In genomic region chr20:49215232-49215631, GRCh38 we compare ENCODE assay signal across 9 cellular contexts.
"Had no signal": no experiment of that assay in that cellular context is flagged by ENCODE, and none has a peak within 500 bp of the region (broad histone marks: within the 10 kb centered on the region; RNA-seq: fewer than 3 reads in every experiment).

No MANE protein-coding gene starts in this region.

- H3K4me3 Mint-ChIP-seq: HFFc6 had no signal

- H2AFZ ChIP-seq: GM23248 had no signal

- ATAC-seq: HCT116 had no signal

- H3K36me3 ChIP-seq: HAP-1 had no signal

- H3K27ac ChIP-seq: GM23248, HL-60 had no signal

- DNase-seq: GOT3, H7, HFFc6, IMR-90, KBM-7 had no signal

- H3K4me3 ChIP-seq: GM23248, HAP-1 had no signal

- H3K27ac Mint-ChIP-seq: HFFc6 had no signal

- H3K9ac ChIP-seq: GM23248 had no signal
